ENCODE assay signal across 8 cellular contexts in genomic region chr17:47423406-47424295, GRCh38.
DNase-seq lines count a peak whose midpoint lies in the region; ATAC-seq, FAIRE-seq and TF ChIP-seq lines count a peak whose summit lies in the region.

No MANE protein-coding gene starts in this region.

- intact Hi-C loops in CD4-positive, alpha-beta T cell (cut with DNase I, micrococcal nuclease): no loop called here
- intact Hi-C loops in GM12878 (cut with micrococcal nuclease; ENCODE audit: unreplicated experiment): no loop called here

- BruUV-seq in GM12878 (replicated peaks; lab: Mats Ljungman, UMichigan): no TSS peak

- no peak for DNase-seq in CD4-positive, alpha-beta T cell
- DNase-seq in LoVo (ENCODE audit: low spot score): peak; percentile 42
- DNase-seq in GM12878 (ENCODE audit: low read depth, low spot score): no peak
- DNase-seq in immature natural killer cell: peak in 1 of 3 donors; percentile 1
- peak in 1 of 2 donors; percentile 11 for DNase-seq in stimulated activated naive CD8-positive, alpha-beta T cell treated with anti-CD3 and anti-CD28 coated beads, Interleukin-15, amount 100 ng/mL, for 72 hours
- DNase-seq in NCI-H446 treated with DMSO at 0.1 percent for 48 hours (lab: John Stamatoyannopoulos, UW): no peak
- no peak for DNase-seq in amniotic stem cell (lab: John Stamatoyannopoulos, UW)

- TF ChIP-seq RAD21 in GM12878 (IDR thresholded peaks at IDR 0.05; ENCODE audit: insufficient read depth, low read depth, low read length): no peak

- peak overlapping the region; percentile 87 for H3K4me2 ChIP-seq in GM12878 (ENCODE audit: control insufficient read depth, insufficient read depth)

- H3K27me3 ChIP-seq in CD4-positive, alpha-beta T cell (ENCODE audit: control insufficient read depth, insufficient read depth, low read length): no peaks in the 10 kb centered on the region
- H3K27me3 ChIP-seq in GM12878 (replicated peaks in 1 of 2; ENCODE audit: control insufficient read depth in 2 of 2, insufficient read depth in 2 of 2, low read length in 1 of 2): no peaks in the 10 kb centered on the region

- SMC1A ChIA-PET in GM12878 (lab: Charles Lee; ENCODE audit: uncharacterized antibody, unreplicated experiment): no interaction called here

- H3K9me3 ChIP-seq in CD4-positive, alpha-beta T cell (ENCODE audit: control insufficient read depth, low read length): no peaks in the 10 kb centered on the region
- H3K9me3 ChIP-seq in GM12878 (replicated peaks; ENCODE audit: control insufficient read depth, insufficient read depth, low read length): peaks cover 4% of the 10 kb centered on the region; the same call in 1 of the 3 replicates

- no peak for FAIRE-seq in GM12878 (lab: Jason Lieb, UNC)

- no peak for TF ChIP-seq EP300 in GM12878 (IDR thresholded peaks at IDR 0.05; ENCODE audit: borderline replicate concordance in 1 of 2, control insufficient read depth in 1 of 2, low read depth in 2 of 2, low read length in 2 of 2)

- H3K27ac Mint-ChIP-seq in CD4-positive, alpha-beta T cell: no peak overlapping the region
- H3K27ac Mint-ChIP-seq in immature natural killer cell: no peak overlapping the region
- H3K27ac Mint-ChIP-seq in stimulated activated naive CD8-positive, alpha-beta T cell treated with anti-CD3 and anti-CD28 coated beads, Interleukin-15, amount 100 ng/mL, for 72 hours: no peak overlapping the region

- peaks cover 5% of the 10 kb centered on the region for H3K4me1 Mint-ChIP-seq in CD4-positive, alpha-beta T cell (ENCODE audit: low read depth)
- H3K4me1 Mint-ChIP-seq in immature natural killer cell: peaks cover 6 to 14% of the 10 kb centered on the region in 2 donors
- H3K4me1 Mint-ChIP-seq in stimulated activated naive CD8-positive, alpha-beta T cell treated with anti-CD3 and anti-CD28 coated beads, Interleukin-15, amount 100 ng/mL, for 72 hours: peaks cover 6% of the 10 kb centered on the region

- no peaks in the 10 kb centered on the region for H3K36me3 ChIP-seq in GM12878 (ENCODE audit: control insufficient read depth in 2 of 2, insufficient read depth in 2 of 2, low read length in 1 of 2)

- TF ChIP-seq CTCF in CD4-positive, alpha-beta T cell (IDR thresholded peaks at IDR 0.05): no peak
- TF ChIP-seq CTCF in GM12878 (IDR thresholded peaks at IDR 0.05 in 2 of 3, conservative IDR thresholded peaks at IDR 0.05 in 1 of 3; ENCODE audit: control insufficient read depth in 2 of 3, extremely low read depth in 1 of 3, insufficient read depth in 1 of 3, low read depth in 3 of 3, low read length in 3 of 3): no peak

- WGBS in GM12878 (ENCODE audit: insufficient coverage, insufficient replicate concordance, low lambda C conversion rate, missing lambda C conversion rate): 39% methylated on average over 52 of the region's 113 CpGs

- peak overlapping the region; percentile 55; the same call in 1 of the 2 replicates for H3K4me3 ChIP-seq in GM12878

- CTCF ChIA-PET in CD4-positive, alpha-beta T cell (lab: Charles Lee): no interaction called here
- CTCF ChIA-PET in GM12878 (lab: Yijun Ruan, JAX): no interaction called here

- POLR2A ChIA-PET in CD4-positive, alpha-beta T cell (lab: Charles Lee): no interaction called here
- POLR2A ChIA-PET in GM12878 (lab: Charles Lee): no interaction called here

- no peaks in the 10 kb centered on the region for H4K20me1 ChIP-seq in GM12878 (ENCODE audit: control insufficient read depth, insufficient read depth)

- no peak overlapping the region for H3K27ac ChIP-seq in CD4-positive, alpha-beta T cell (ENCODE audit: low read depth, low read length)
- no peak overlapping the region for H3K27ac ChIP-seq in GM12878 (ENCODE audit: control insufficient read depth, insufficient read depth)

- in situ Hi-C loops in GM12878 (cut with MboI): no loop called here

- H3K36me3 Mint-ChIP-seq in CD4-positive, alpha-beta T cell (ENCODE audit: low read depth): peaks cover 29% of the 10 kb centered on the region
- H3K36me3 Mint-ChIP-seq in immature natural killer cell: peaks cover 13 to 23% (median 16%) of the 10 kb centered on the region in 3 donors

- no peak overlapping the region; the same call in 1 of the 2 replicates for H3K9ac ChIP-seq in GM12878 (ENCODE audit: control insufficient read depth, insufficient read depth, low read length)

- peaks cover 3% of the 10 kb centered on the region for H3K9me3 Mint-ChIP-seq in CD4-positive, alpha-beta T cell
- H3K9me3 Mint-ChIP-seq in immature natural killer cell: no peaks in the 10 kb centered on the region
- no peaks in the 10 kb centered on the region for H3K9me3 Mint-ChIP-seq in stimulated activated naive CD8-positive, alpha-beta T cell treated with anti-CD3 and anti-CD28 coated beads, Interleukin-15, amount 100 ng/mL, for 72 hours

- RAD21 ChIA-PET in GM12878 (lab: Charles Lee; ENCODE audit: unreplicated experiment): no interaction called here

- no peaks in the 10 kb centered on the region for H3K79me2 ChIP-seq in GM12878 (ENCODE audit: control insufficient read depth, insufficient read depth, low read length)

- no peaks in the 10 kb centered on the region for H3K4me1 ChIP-seq in GM12878 (ENCODE audit: control insufficient read depth, insufficient read depth, low read length)

- H2AFZ ChIP-seq in GM12878 (ENCODE audit: control insufficient read depth, low read depth, low read length): peak overlapping the region; percentile 19

- peak; percentile 17 for ATAC-seq in CD4-positive, alpha-beta T cell (ENCODE audit: poor library complexity)
- no peak for ATAC-seq in GM12878
- ATAC-seq in stimulated activated naive CD8-positive, alpha-beta T cell treated with anti-CD3 and anti-CD28 coated beads, Interleukin-15, amount 100 ng/mL, for 72 hours: peak; percentile 69
- no peak for ATAC-seq in GM21447 (IDR thresholded peaks at IDR 0.05; ENCODE audit: unreplicated experiment)

- peak overlapping the region; percentile 12 for H3K4me3 Mint-ChIP-seq in CD4-positive, alpha-beta T cell
- peak overlapping the region; percentile 67 to 90 (median 80) for H3K4me3 Mint-ChIP-seq in immature natural killer cell
- peak overlapping the region; percentile 71 to 76 for H3K4me3 Mint-ChIP-seq in stimulated activated naive CD8-positive, alpha-beta T cell treated with anti-CD3 and anti-CD28 coated beads, Interleukin-15, amount 100 ng/mL, for 72 hours

- TF ChIP-seq POLR2A in GM12878 (IDR thresholded peaks at IDR 0.05; ENCODE audit: low read depth, low read length): no peak

- peaks cover 22% of the 10 kb centered on the region for H3K27me3 Mint-ChIP-seq in CD4-positive, alpha-beta T cell
- peaks cover 2 to 7% (median 3%) of the 10 kb centered on the region in 3 donors for H3K27me3 Mint-ChIP-seq in immature natural killer cell (ENCODE audit: low read depth in 3 of 3)
- peaks cover 11% of the 10 kb centered on the region for H3K27me3 Mint-ChIP-seq in stimulated activated naive CD8-positive, alpha-beta T cell treated with anti-CD3 and anti-CD28 coated beads, Interleukin-15, amount 100 ng/mL, for 72 hours

TF ChIP-seq in GM12878, 131 proteins besides CTCF, POLR2A, EP300 and RAD21:
- no peak for TF ChIP-seq HCFC1 (IDR thresholded peaks at IDR 0.05; ENCODE audit: low read length)

Comparison
In these comparisons a context has a peak if more than half of its experiments do, and no peak if none do; other contexts are left out.
1. ATAC-seq: peak in CD4-positive, alpha-beta T cell (single experiment) and stimulated activated naive CD8-positive, alpha-beta T cell treated with anti-CD3 and anti-CD28 coated beads, Interleukin-15, amount 100 ng/mL, for 72 hours (single experiment); none in GM12878 (single experiment) and GM21447 (single experiment).
2. H3K4me3 Mint-ChIP-seq: peak in every context shown above with its lines; median percentile 80 in immature natural killer cell; 74 in stimulated activated naive CD8-positive, alpha-beta T cell treated with anti-CD3 and anti-CD28 coated beads, Interleukin-15, amount 100 ng/mL, for 72 hours; 12 in CD4-positive, alpha-beta T cell.